ENCODE assay signal across 8 cellular contexts in genomic region chr2:208373460-208374089, GRCh38. TPM values are rescaled to one million over a fixed set of nuclear protein-coding genes. Genes with fewer than 3 reads are reported as not detected.
DNase-seq lines count a peak whose midpoint lies in the region; ATAC-seq and TF ChIP-seq lines count a peak whose summit lies in the region.

No MANE protein-coding gene starts in this region.

- no peak overlapping the region for H3K27ac Mint-ChIP-seq in activated CD4-positive, alpha-beta memory T cell treated with anti-CD3 and anti-CD28 coated beads for 36 hours
- H3K27ac Mint-ChIP-seq in activated CD4-positive, alpha-beta memory T cell treated with anti-CD3 and anti-CD28 coated beads, Interleukin-2, amount 10 ng/mL, durations not matched to agents 7 days and 5 days, result no peak overlapping the region

- H3K4me3 ChIP-seq in fibroblast of pulmonary artery (replicated peaks; ENCODE audit: low read depth, low read length) (no peak overlapping the region), ovary (no peak overlapping the region)

- no peak overlapping the region for H3K27ac ChIP-seq in ovary

- no peak overlapping the region for H3K4me3 Mint-ChIP-seq in activated CD4-positive, alpha-beta memory T cell treated with anti-CD3 and anti-CD28 coated beads for 36 hours
- H3K4me3 Mint-ChIP-seq in activated CD4-positive, alpha-beta memory T cell treated with anti-CD3 and anti-CD28 coated beads, Interleukin-2, amount 10 ng/mL, durations not matched to agents 7 days and 5 days, result no peak overlapping the region

- H3K4me1 Mint-ChIP-seq in activated CD4-positive, alpha-beta memory T cell treated with anti-CD3 and anti-CD28 coated beads for 36 hours (ENCODE audit: low read depth), result no peaks in the 10 kb centered on the region
- H3K4me1 Mint-ChIP-seq in activated CD4-positive, alpha-beta memory T cell treated with anti-CD3 and anti-CD28 coated beads, Interleukin-2, amount 10 ng/mL, durations not matched to agents 7 days and 5 days, result no peaks in the 10 kb centered on the region

- no peaks in the 10 kb centered on the region for H3K4me1 ChIP-seq in ovary (ENCODE audit: insufficient read depth)

- no peaks in the 10 kb centered on the region for H3K9me3 ChIP-seq in ovary

- no peaks in the 10 kb centered on the region for H3K9me3 Mint-ChIP-seq in activated CD4-positive, alpha-beta memory T cell treated with anti-CD3 and anti-CD28 coated beads for 36 hours
- H3K9me3 Mint-ChIP-seq in activated CD4-positive, alpha-beta memory T cell treated with anti-CD3 and anti-CD28 coated beads, Interleukin-2, amount 10 ng/mL, durations not matched to agents 7 days and 5 days, result no peaks in the 10 kb centered on the region

- TF ChIP-seq EP300 in ovary (IDR thresholded peaks at IDR 0.05), result no peak

- WGBS in ovary, 3 donors, result 47 to 48% (median 47%) methylated on average over 2 of the region's 2 CpGs

- TF ChIP-seq CTCF in fibroblast of pulmonary artery (IDR thresholded peaks at IDR 0.05; ENCODE audit: low read length, missing control alignments), result peak; percentile 85
- peak; percentile 43 to 69 (median 64) for TF ChIP-seq CTCF in ovary (IDR thresholded peaks at IDR 0.05)

- peak; percentile 58 for ATAC-seq in GM21825 (IDR thresholded peaks at IDR 0.05; ENCODE audit: unreplicated experiment)

- TF ChIP-seq POLR2A in ovary (IDR thresholded peaks at IDR 0.05), result no peak

- no peaks in the 10 kb centered on the region for H3K36me3 ChIP-seq in ovary

- CTCF ChIA-PET in activated CD4-positive, alpha-beta memory T cell treated with anti-CD3 and anti-CD28 coated beads for 36 hours (lab: Charles Lee), result interaction anchor here (0.7 to 1.4 kb wide), 6 partner anchors 8 to 836 kb away, joined by 3 to 7 read pairs (median 4); no protein-coding TSS in a partner anchor
- CTCF ChIA-PET in activated CD4-positive, alpha-beta memory T cell treated with anti-CD3 and anti-CD28 coated beads, Interleukin-2, amount 10 ng/mL, durations not matched to agents 7 days and 5 days (lab: Charles Lee), result interaction anchor here (1.2 to 1.7 kb wide), 3 partner anchors 8 to 15 kb away, joined by 3 to 5 read pairs (median 5); no protein-coding TSS in a partner anchor

- H3K36me3 Mint-ChIP-seq in activated CD4-positive, alpha-beta memory T cell treated with anti-CD3 and anti-CD28 coated beads for 36 hours, result no peaks in the 10 kb centered on the region
- H3K36me3 Mint-ChIP-seq in activated CD4-positive, alpha-beta memory T cell treated with anti-CD3 and anti-CD28 coated beads, Interleukin-2, amount 10 ng/mL, durations not matched to agents 7 days and 5 days (ENCODE audit: low read depth), result no peaks in the 10 kb centered on the region

- peaks cover 6% of the 10 kb centered on the region for H3K27me3 Mint-ChIP-seq in activated CD4-positive, alpha-beta memory T cell treated with anti-CD3 and anti-CD28 coated beads for 36 hours
- peaks cover 4% of the 10 kb centered on the region for H3K27me3 Mint-ChIP-seq in activated CD4-positive, alpha-beta memory T cell treated with anti-CD3 and anti-CD28 coated beads, Interleukin-2, amount 10 ng/mL, durations not matched to agents 7 days and 5 days

- intact Hi-C loops in activated CD4-positive, alpha-beta memory T cell treated with anti-CD3 and anti-CD28 coated beads for 36 hours (cut with micrococcal nuclease), result no loop called here
- intact Hi-C loops in ovary (cut with DNase I), result no loop called here

- DNase-seq in activated CD4-positive, alpha-beta memory T cell treated with anti-CD3 and anti-CD28 coated beads for 36 hours, result peak; percentile 28
- DNase-seq in activated CD4-positive, alpha-beta memory T cell treated with anti-CD3 and anti-CD28 coated beads, Interleukin-2, amount 10 ng/mL, durations not matched to agents 7 days and 5 days, result no peak
- peak; percentile 37 for DNase-seq in NCI-H1092 treated with DMSO at 0.1 percent for 48 hours (lab: John Stamatoyannopoulos, UW)
- DNase-seq in T1000 (lab: John Stamatoyannopoulos, UW), result peak; percentile 5
- DNase-seq in fibroblast of pulmonary artery (ENCODE audit: low read depth), result peak; percentile 72
- peak in 2 of 5 donors; percentile 23 to 39 for DNase-seq in ovary
- no peak for DNase-seq in NK-92 treated with Interleukin-12 subunit alpha and Interleukin-12 subunit beta, amount 100 ng/mL, for 24 hours (lab: John Stamatoyannopoulos, UW)

- POLR2A ChIA-PET in activated CD4-positive, alpha-beta memory T cell treated with anti-CD3 and anti-CD28 coated beads for 36 hours (lab: Charles Lee), result no interaction called here
- POLR2A ChIA-PET in activated CD4-positive, alpha-beta memory T cell treated with anti-CD3 and anti-CD28 coated beads, Interleukin-2, amount 10 ng/mL, durations not matched to agents 7 days and 5 days (lab: Charles Lee), result no interaction called here

- H3K27me3 ChIP-seq in ovary, result no peaks in the 10 kb centered on the region

RNA-seq across cellular contexts. Expression of gene PTH2R, which starts 33.0 kb away (rescaled TPM):
- total RNA-seq in activated CD4-positive, alpha-beta memory T cell treated with anti-CD3 and anti-CD28 coated beads for 36 hours, result under 1 TPM in 1 of 2 experiments, not detected in 1; 0.10 TPM
- under 1 TPM in 1 of 2 experiments, not detected in 1; 0.10 TPM for total RNA-seq in activated CD4-positive, alpha-beta memory T cell treated with anti-CD3 and anti-CD28 coated beads, Interleukin-2, amount 10 ng/mL, durations not matched to agents 7 days and 5 days
- total RNA-seq in ovary, result under 1 TPM in 1 of 7 donors, not detected in 6; 0.08 TPM
- polyA plus RNA-seq in ovary, result under 1 TPM; 0.05 to 0.07 TPM

Comparison
In these comparisons a context has a peak if more than half of its experiments do, and no peak if none do; other contexts are left out.
1. DNase-seq: peak in activated CD4-positive, alpha-beta memory T cell treated with anti-CD3 and anti-CD28 coated beads for 36 hours (single experiment), NCI-H1092 treated with DMSO at 0.1 percent for 48 hours (single experiment), T1000 (single experiment) and fibroblast of pulmonary artery (single experiment); none in activated CD4-positive, alpha-beta memory T cell treated with anti-CD3 and anti-CD28 coated beads, Interleukin-2, amount 10 ng/mL, durations not matched to agents 7 days and 5 days (single experiment) and NK-92 treated with Interleukin-12 subunit alpha and Interleukin-12 subunit beta, amount 100 ng/mL, for 24 hours (single experiment).